ENCODE assay signal across 8 cellular contexts in genomic region chr16:19113577-19114358, GRCh38. TPM values are rescaled to one million over a fixed set of nuclear protein-coding genes. Genes with fewer than 3 reads are reported as not detected.
DNase-seq lines count a peak whose midpoint lies in the region; ATAC-seq and TF ChIP-seq lines count a peak whose summit lies in the region.

ITPRIPL2 (plus strand) TSS chr16:19113964; CDS start chr16:19114462, 498 bp downstream.

- H3K4me3 ChIP-seq in PC-3 (ENCODE audit: low read length) (peak within 1 kb of the TSS; percentile 76), iPS-20b (ENCODE audit: low read length) (peak within 1 kb of the TSS; percentile 48; the same call in 1 of the 2 replicates), skeletal muscle cell (ENCODE audit: low read depth, low read length) (peak within 1 kb of the TSS; percentile 61)

- no peak for TF ChIP-seq CTCF in Calu3 (IDR thresholded peaks at IDR 0.05; ENCODE audit: unreplicated experiment)
- TF ChIP-seq CTCF in PC-3 (conservative IDR thresholded peaks at IDR 0.05; ENCODE audit: low read depth, low read length), result no peak

- H3K4me2 ChIP-seq in PC-3 (ENCODE audit: low read length), result peak within 1 kb of the TSS; percentile 92

- no peaks in the 10 kb centered on the region for H3K9me2 ChIP-seq in PC-3 (replicated peaks; ENCODE audit: low read length)

- intact Hi-C loops in Calu3 (cut with micrococcal nuclease; ENCODE audit: unreplicated experiment), result no loop called here
- intact Hi-C loops in PC-3 (cut with micrococcal nuclease), result loop anchor here (1.0 to 10.0 kb wide), 2 partner anchors 21 to 51 kb away; partner anchors contain the start of gene SYT17

- H3K9me3 Mint-ChIP-seq in Calu3 (ENCODE audit: low read depth, unreplicated experiment), result no peaks in the 10 kb centered on the region

- peaks cover 16% of the 10 kb centered on the region for H3F3A ChIP-seq in PC-3 (ENCODE audit: low read length, unreplicated experiment)

- H3K27me3 ChIP-seq in PC-3 (ENCODE audit: low read length), result no peaks in the 10 kb centered on the region
- H3K27me3 ChIP-seq in iPS-20b (ENCODE audit: insufficient read depth, low read length), result peaks cover 48% of the 10 kb centered on the region

- no TSS peak for BruUV-seq in Calu3 (replicated peaks; lab: Mats Ljungman, UMichigan)
- no TSS peak for BruUV-seq in PC-3 (replicated peaks; lab: Mats Ljungman, UMichigan)

- H3K4me1 Mint-ChIP-seq in Calu3 (ENCODE audit: low read depth, unreplicated experiment), result peaks cover 73% of the 10 kb centered on the region

- H3K9ac ChIP-seq in PC-3 (ENCODE audit: low read length), result peak within 1 kb of the TSS; percentile 94
- peak within 1 kb of the TSS; percentile 4; the same call in 1 of the 2 replicates for H3K9ac ChIP-seq in iPS-20b (ENCODE audit: low read depth, low read length)

- ATAC-seq in GM21529 (IDR thresholded peaks at IDR 0.05; ENCODE audit: unreplicated experiment), result peak; percentile 32
- ATAC-seq in PC-3, result peak; percentile 79

- peak within 1 kb of the TSS; percentile 93 for H3K4me3 Mint-ChIP-seq in Calu3 (ENCODE audit: low read depth, unreplicated experiment)

- POLR2A ChIA-PET in PC-3 (lab: Charles Lee; ENCODE audit: unreplicated experiment), result interaction anchor here (0.5 to 0.8 kb wide), 4 partner anchors 10 to 28 kb away, joined by 3 to 6 read pairs (median 4); no protein-coding TSS in a partner anchor

- peaks cover 52% of the 10 kb centered on the region for H3K4me1 ChIP-seq in PC-3 (ENCODE audit: insufficient read depth, low read length)
- no peaks in the 10 kb centered on the region; the same call in 1 of the 2 replicates for H3K4me1 ChIP-seq in iPS-20b (ENCODE audit: insufficient read depth, low read length)

- peak within 1 kb of the TSS; percentile 74 for H2AFZ ChIP-seq in PC-3 (ENCODE audit: low read length)

- H3K36me3 Mint-ChIP-seq in Calu3 (ENCODE audit: insufficient read depth, unreplicated experiment), result peaks cover 61% of the 10 kb centered on the region

- H3K9me3 ChIP-seq in PC-3 (ENCODE audit: low read length) (no peaks in the 10 kb centered on the region), iPS-20b (ENCODE audit: insufficient read depth, low read depth, low read length) (no peaks in the 10 kb centered on the region)

- H3K27ac ChIP-seq in PC-3 (ENCODE audit: low read length) (peak within 1 kb of the TSS; percentile 88), caudate nucleus (ENCODE audit: low read depth, low read length) (peak within 1 kb of the TSS; percentile 59), iPS-20b (ENCODE audit: low read length) (no peak within 1 kb of the TSS)

- H3K36me3 ChIP-seq in PC-3 (ENCODE audit: low read depth, low read length) (no peaks in the 10 kb centered on the region; the same call in 1 of the 2 replicates), iPS-20b (ENCODE audit: insufficient read depth, low read depth, low read length) (no peaks in the 10 kb centered on the region)

- no peaks in the 10 kb centered on the region for H3K27me3 Mint-ChIP-seq in Calu3 (ENCODE audit: unreplicated experiment)

- peak within 1 kb of the TSS; percentile 87 for H3K27ac Mint-ChIP-seq in Calu3 (ENCODE audit: unreplicated experiment)

- CTCF ChIA-PET in Calu3 (lab: Charles Lee) (interaction anchor here (0.6 to 1.5 kb wide), 4 partner anchors 22 to 532 kb away, joined by 3 to 5 read pairs (median 4); no protein-coding TSS in a partner anchor), PC-3 (lab: Charles Lee) (no interaction called here)

- DNase-seq in Calu3 (peak; percentile 86), PC-3 (peak; percentile 87), caudate nucleus (lab: John Stamatoyannopoulos, UW) (peak in 34 of 61 donors; percentile 2 to 71 (median 21)), skeletal muscle cell (ENCODE audit: low read depth) (no peak), NCI-H2107 treated with DMSO at 0.1 percent for 48 hours (lab: John Stamatoyannopoulos, UW; ENCODE audit: unreplicated experiment) (no peak), NCI-H187 (lab: John Stamatoyannopoulos, UW) (no peak)

- peaks cover 19% of the 10 kb centered on the region; the same call in 1 of the 2 replicates for H4K20me1 ChIP-seq in PC-3 (ENCODE audit: low read length)

- peaks cover 47% of the 10 kb centered on the region for H3K79me2 ChIP-seq in PC-3 (ENCODE audit: low read length)

RNA-seq across cellular contexts. Expression of gene ITPRIPL2, which starts in this region (rescaled TPM):
- total RNA-seq in Calu3 (2022), result 73.1 and 86.0 TPM in 2 replicates
- 21.6 and 31.5 TPM in 2 replicates for total RNA-seq in PC-3 (2014; rRNA removed)

Comparison
In these comparisons a context has a peak if more than half of its experiments do, and no peak if none do; other contexts are left out.
1. DNase-seq: peak in Calu3 (single experiment), PC-3 (single experiment) and caudate nucleus (34 of 61); none in skeletal muscle cell (single experiment), NCI-H2107 treated with DMSO at 0.1 percent for 48 hours (single experiment) and NCI-H187 (0 of 2).
2. Peak in every context shown above with its lines, with median percentiles within 50 percentile points of each other: H3K4me3 ChIP-seq.